21 cellular contexts compared by ENCODE assay signal in genomic region chr19:38592940-38593339, GRCh38. TPM values are rescaled to one million over a fixed set of nuclear protein-coding genes. Genes with fewer than 3 reads are reported as not detected.
DNase-seq lines count a peak whose midpoint lies in the region; ATAC-seq, FAIRE-seq and TF ChIP-seq lines count a peak whose summit lies in the region.
"Had no signal": no experiment of that assay in that cellular context is flagged by ENCODE, and none has a peak within 500 bp of the region (broad histone marks: within the 10 kb centered on the region; RNA-seq: fewer than 3 reads in every experiment).

No MANE protein-coding gene starts in this region.

- H2BK20ac ChIP-seq in H1 (ENCODE audit: low read length): no peak overlapping the region

- no peak overlapping the region for H3K27ac ChIP-seq in H1 (ENCODE audit: low read depth, low read length)
- H3K27ac ChIP-seq in neuronal stem cell (replicated peaks; ENCODE audit: low read length): no peak overlapping the region

- no peak overlapping the region for H3K56ac ChIP-seq in H1 (replicated peaks; ENCODE audit: insufficient read length, low read depth, low read length)

- peaks cover 6% of the 10 kb centered on the region; the same call in 1 of the 2 replicates for H3K23me2 ChIP-seq in H1 (ENCODE audit: low read depth, low read length)

- H3K9me3 ChIP-seq in H1 (ENCODE audit: insufficient read depth in 2 of 2, low read depth in 1 of 2, low read length in 1 of 2): no peaks in the 10 kb centered on the region
- no peaks in the 10 kb centered on the region for H3K9me3 ChIP-seq in neuronal stem cell (replicated peaks in 1 of 2; ENCODE audit: control insufficient read depth in 2 of 2, insufficient read depth in 1 of 2, low read depth in 1 of 2, low read length in 2 of 2)

- H3K14ac ChIP-seq in H1 (ENCODE audit: insufficient read length): no peak overlapping the region
- no peak overlapping the region for H3K14ac ChIP-seq in neuronal stem cell (ENCODE audit: low read length)

- ATAC-seq in GM21390 (IDR thresholded peaks at IDR 0.05; ENCODE audit: unreplicated experiment) (no peak), left lobe of liver (no peak)
- ATAC-seq: K562 had no signal

- TF ChIP-seq CTCF in GM12872 (IDR thresholded peaks at IDR 0.05; ENCODE audit: insufficient read depth, low read depth, low read length) (peak; percentile 7; the same call in 1 of the 3 replicates), HFFc6 (IDR thresholded peaks at IDR 0.05) (peak; percentile 25; the same call in 1 of the 2 replicates), H1 (IDR thresholded peaks at IDR 0.05; ENCODE audit: control extremely low read depth in 1 of 3, insufficient read depth in 1 of 3, low read depth in 1 of 3, low read length in 3 of 3) (peak; percentile 18 to 40 (median 33); a peak in 2 of 4 replicates)

- H3K4me2 ChIP-seq in H1 (ENCODE audit: insufficient read depth in 1 of 2, low read depth in 2 of 2, low read length in 2 of 2) (no peak overlapping the region), neuronal stem cell (ENCODE audit: insufficient read depth, low read length, poor library complexity, severe bottlenecking) (no peak overlapping the region)

- H4K91ac ChIP-seq in H1 (replicated peaks; ENCODE audit: insufficient read length, low read length) (no peak overlapping the region), neuronal stem cell (ENCODE audit: low read depth, low read length, poor library complexity) (no peak overlapping the region)

- peaks cover 0 to 6% (median 4%) of the 10 kb centered on the region in 4 experiments; a peak in 4 of 7 replicates for H3K4me1 ChIP-seq in H1 (replicated peaks in 1 of 4; ENCODE audit: control insufficient read depth in 3 of 4, insufficient read depth in 4 of 4, low read length in 3 of 4)
- H3K4me1 ChIP-seq in neuronal stem cell (ENCODE audit: control insufficient read depth in 2 of 2, insufficient read depth in 1 of 2, low read depth in 1 of 2, low read length in 2 of 2): peaks cover 0 to 5% of the 10 kb centered on the region in 2 donors

- H2BK15ac ChIP-seq in H1 (ENCODE audit: low read length) (no peak overlapping the region), neuronal stem cell (ENCODE audit: low read length) (no peak overlapping the region)

- no peak overlapping the region for H2BK120ac ChIP-seq in H1 (replicated peaks; ENCODE audit: low read depth, low read length)
- no peak overlapping the region for H2BK120ac ChIP-seq in neuronal stem cell (ENCODE audit: low read depth, low read length)

- H3K4me3 ChIP-seq in H1 (ENCODE audit: extremely low read depth in 1 of 4, insufficient read depth in 2 of 4, low read depth in 3 of 4, low read length in 4 of 4) (no peak overlapping the region), neuronal stem cell (ENCODE audit: low read length in 2 of 2) (no peak overlapping the region)
- H3K4me3 ChIP-seq: K562 had no signal

- no peak overlapping the region for H3K23ac ChIP-seq in H1 (ENCODE audit: insufficient read length)
- H3K23ac ChIP-seq in neuronal stem cell (ENCODE audit: low read depth, low read length, poor library complexity): no peak overlapping the region

- peak in 1 of 2 experiments; percentile 25; a peak in 1 of 4 replicates for TF ChIP-seq RAD21 in H1 (IDR thresholded peaks at IDR 0.05 in 1 of 2, conservative IDR thresholded peaks at IDR 0.05 in 1 of 2; ENCODE audit: low read depth in 2 of 2, low read length in 2 of 2)

- H2BK5ac ChIP-seq in H1 (ENCODE audit: low read depth, low read length) (no peak overlapping the region), neuronal stem cell (ENCODE audit: low read length) (no peak overlapping the region)

- 81% methylated on average over 6 of the region's 6 CpGs; no CpG with 5 or more reads in 1 of the 2 experiments for WGBS in H1 (ENCODE audit: extremely low coverage in 1 of 2, insufficient coverage in 1 of 2, insufficient read length in 1 of 2, insufficient replicate concordance in 2 of 2, low coverage in 1 of 2, low lambda C conversion rate in 2 of 2, missing lambda C conversion rate in 1 of 2), 2 experiments
- WGBS in neuronal stem cell (ENCODE audit: extremely low coverage in 2 of 2, insufficient read length in 2 of 2, insufficient replicate concordance in 1 of 2), 2 donors: no CpG with 5 or more reads among the region's 6 CpGs

- H3K79me2 ChIP-seq in H1 (ENCODE audit: control insufficient read depth in 1 of 2, insufficient read depth in 2 of 2, low read length in 2 of 2): no peaks in the 10 kb centered on the region

- no peak overlapping the region for H4K8ac ChIP-seq in H1 (ENCODE audit: extremely low read depth, insufficient read depth, low read length)
- H4K8ac ChIP-seq in neuronal stem cell (ENCODE audit: low read depth, low read length): no peak overlapping the region

- H4K5ac ChIP-seq in H1 (ENCODE audit: insufficient read length, low read depth, low read length): no peak overlapping the region

- no peak overlapping the region for H3K4me3 Mint-ChIP-seq in HFFc6

- H3K27me3 Mint-ChIP-seq in HFFc6 (ENCODE audit: insufficient read depth): peaks cover 10% of the 10 kb centered on the region

- H3K27me3 ChIP-seq in H1 (replicated peaks in 1 of 4; ENCODE audit: control insufficient read depth in 3 of 4, extremely low read depth in 1 of 4, insufficient read depth in 3 of 4, low read length in 3 of 4): no peaks in the 10 kb centered on the region
- peaks cover 0 to 6% (median 2%) of the 10 kb centered on the region in 3 experiments for H3K27me3 ChIP-seq in neuronal stem cell (ENCODE audit: control insufficient read depth in 3 of 3, insufficient read depth in 3 of 3, low read depth in 1 of 3, low read length in 3 of 3)

- CTCF ChIA-PET in H1 (lab: Charles Lee; ENCODE audit: partially characterized antibody): interaction anchor here (0.6 to 5.0 kb wide), 10 partner anchors 12 to 532 kb away, joined by 3 to 21 read pairs (median 4); no protein-coding TSS in a partner anchor

- DNase-seq in HFFc6 (no peak), H1 (ENCODE audit: low read depth in 1 of 2, low spot score in 2 of 2) (no peak), neuronal stem cell (ENCODE audit: low spot score) (no peak), NCI-H226 (no peak), left lobe of liver (ENCODE audit: low spot score) (no peak)
- DNase-seq: COR-L47, EL, NCI-H1417, NCI-H2029, NCI-H2171, NCI-H446 treated with DMSO at 0.1 percent for 48 hours, NCI-H748 treated with DMSO at 0.1 percent for 48 hours, OCI-M1, RPMI8226, SIG-M5 had no signal

- H3K18ac ChIP-seq in H1 (ENCODE audit: extremely low read depth, low read length) (no peak overlapping the region), neuronal stem cell (ENCODE audit: low read length) (no peak overlapping the region)

- no peak overlapping the region for H3K9ac ChIP-seq in H1 (replicated peaks in 1 of 4; ENCODE audit: extremely low read depth in 1 of 4, low read depth in 3 of 4, low read length in 3 of 4)
- no peak overlapping the region for H3K9ac ChIP-seq in neuronal stem cell (ENCODE audit: low read depth, low read length, poor library complexity)

- POLR2A ChIA-PET in H1 (lab: Charles Lee; ENCODE audit: partially characterized antibody): interaction anchor here (1.1 to 1.3 kb wide), 2 partner anchors 13 to 21 kb away, joined by 3 to 4 read pairs; no protein-coding TSS in a partner anchor

- H2AFZ ChIP-seq in H1 (ENCODE audit: low read length) (no peak overlapping the region), neuronal stem cell (ENCODE audit: low read length) (no peak overlapping the region)

- H3K36me3 Mint-ChIP-seq in HFFc6 (ENCODE audit: low read depth): no peaks in the 10 kb centered on the region

- H3K4ac ChIP-seq in H1 (replicated peaks; ENCODE audit: insufficient read length, low read depth, low read length) (no peak overlapping the region), neuronal stem cell (ENCODE audit: low read length) (no peak overlapping the region)

- no peaks in the 10 kb centered on the region for H3K4me1 Mint-ChIP-seq in HFFc6 (ENCODE audit: low read depth)

- H3K27ac Mint-ChIP-seq in HFFc6: no peak overlapping the region

- H3K36me3 ChIP-seq in H1 (ENCODE audit: control insufficient read depth in 2 of 4, insufficient read depth in 4 of 4, low read length in 3 of 4) (peaks cover 0 to 3% (median 0%) of the 10 kb centered on the region in 4 experiments; a peak in 3 of 8 replicates), neuronal stem cell (replicated peaks in 1 of 2; ENCODE audit: control insufficient read depth in 2 of 2, insufficient read depth in 2 of 2, low read length in 2 of 2) (no peaks in the 10 kb centered on the region)

- no peaks in the 10 kb centered on the region for H4K20me1 ChIP-seq in H1 (replicated peaks in 1 of 2; ENCODE audit: control insufficient read depth in 1 of 2, insufficient read depth in 2 of 2, low read length in 2 of 2)

- TF ChIP-seq POLR2A in H1 (IDR thresholded peaks at IDR 0.05; ENCODE audit: control extremely low read depth in 1 of 2, low read depth in 2 of 2, low read length in 2 of 2): no peak

- no peak overlapping the region for H2AK5ac ChIP-seq in H1 (ENCODE audit: low read depth, low read length)
- H2AK5ac ChIP-seq in neuronal stem cell (ENCODE audit: low read depth, low read length): peak overlapping the region; percentile 7

- no peak for FAIRE-seq in H1 (lab: Jason Lieb, UNC)
- FAIRE-seq: GM18507, H54, HTR-8/SVneo, K562 had no signal

- H2BK12ac ChIP-seq in H1 (ENCODE audit: low read depth, low read length): no peak overlapping the region
- no peak overlapping the region for H2BK12ac ChIP-seq in neuronal stem cell (ENCODE audit: low read length)

- TF ChIP-seq EP300 in H1 (IDR thresholded peaks at IDR 0.05; ENCODE audit: borderline replicate concordance in 1 of 2, low read depth in 2 of 2, low read length in 2 of 2): no peak

- H3K79me1 ChIP-seq in H1 (ENCODE audit: low read depth, low read length) (no peaks in the 10 kb centered on the region), neuronal stem cell (ENCODE audit: low read depth, low read length) (no peaks in the 10 kb centered on the region)

- H3K9me3 Mint-ChIP-seq in HFFc6: no peaks in the 10 kb centered on the region

RNA-seq across cellular contexts. Expression of gene MAP4K1, which starts 24.8 kb away (rescaled TPM):
- total RNA-seq in HFFc6 (2021; fragmentation: NEBNext Ultra II Directional; extraction: Animal tissue kit (Norgen Biotek cat#: 25700)): under 1 TPM in 3 of 6 experiments, not detected in 3; 0.27 to 0.74 (median 0.28) TPM
- 10.4 and 14.4 TPM in 2 replicates for total RNA-seq in H1 (2021; fragmentation: NEBNext Ultra II Directional; extraction: Animal tissue kit (Norgen Biotek cat#: 25700))
- 9.0 and 22.0 TPM in 2 replicates for polyA plus RNA-seq in H1 (2011; rRNA removed)
- polyA plus RNA-seq in H1 (2011; cell fraction: cytosol; rRNA removed): 8.0 TPM
- polyA plus RNA-seq in H1 (2011; cell fraction: nucleus; rRNA removed): 12.8 TPM
- 9.6 to 16.0 TPM (median 13.8 TPM) in 4 replicates for polyA plus RNA-seq in H1 (2012, experiment 1 of 2)
- 7.3 TPM for polyA plus RNA-seq in H1 (2012, experiment 2 of 2)
- polyA plus RNA-seq in H1 (2013, experiment 1 of 2): 14.6 TPM
- polyA plus RNA-seq in H1 (2013, experiment 2 of 2): 11.8 TPM
- 1.1 and 1.6 TPM in 2 replicates for polyA minus RNA-seq in H1 (2011; rRNA and poly(A)+ RNA removed)
- polyA minus RNA-seq in H1 (2011; cell fraction: cytosol; rRNA and poly(A)+ RNA removed): 3.7 TPM
- 2.0 TPM for polyA minus RNA-seq in H1 (2011; cell fraction: nucleus; rRNA and poly(A)+ RNA removed)
- polyA plus RNA-seq in neuronal stem cell (2013, experiment 1 of 2): 3.0 TPM
- polyA plus RNA-seq in neuronal stem cell (2013, experiment 2 of 2): 3.5 TPM
- total RNA-seq in left lobe of liver: 3.5 TPM

RNA-seq across cellular contexts. Expression of gene EIF3K, which starts 26.0 kb away (rescaled TPM):
- total RNA-seq in HFFc6 (2021; fragmentation: NEBNext Ultra II Directional; extraction: Animal tissue kit (Norgen Biotek cat#: 25700)): 100 to 1,000 TPM; 227 to 241 (median 238) TPM
- 329 and 344 TPM in 2 replicates for total RNA-seq in H1 (2021; fragmentation: NEBNext Ultra II Directional; extraction: Animal tissue kit (Norgen Biotek cat#: 25700))
- polyA plus RNA-seq in H1 (2011; rRNA removed): 937 and 977 TPM in 2 replicates
- 945 TPM for polyA plus RNA-seq in H1 (2011; cell fraction: cytosol; rRNA removed)
- 915 TPM for polyA plus RNA-seq in H1 (2011; cell fraction: nucleus; rRNA removed)
- polyA plus RNA-seq in H1 (2012, experiment 1 of 2): 382 to 549 TPM (median 528 TPM) in 4 replicates
- polyA plus RNA-seq in H1 (2012, experiment 2 of 2): 458 TPM
- 236 TPM for polyA plus RNA-seq in H1 (2013, experiment 1 of 2)
- polyA plus RNA-seq in H1 (2013, experiment 2 of 2): 236 TPM
- 386 and 450 TPM in 2 replicates for polyA minus RNA-seq in H1 (2011; rRNA and poly(A)+ RNA removed)
- 188 TPM for polyA minus RNA-seq in H1 (2011; cell fraction: cytosol; rRNA and poly(A)+ RNA removed)
- polyA minus RNA-seq in H1 (2011; cell fraction: nucleus; rRNA and poly(A)+ RNA removed): 180 TPM
- 218 TPM for polyA plus RNA-seq in neuronal stem cell (2013, experiment 1 of 2)
- 210 TPM for polyA plus RNA-seq in neuronal stem cell (2013, experiment 2 of 2)
- total RNA-seq in left lobe of liver: 106 TPM

RNA-seq across cellular contexts. Expression of gene ACTN4, which starts 54.5 kb away (rescaled TPM):
- 1,000 to 10,000 TPM in 5 of 6 experiments, 100 to 1,000 TPM in 1; 972 to 1,299 (median 1,250) TPM for total RNA-seq in HFFc6 (2021; fragmentation: NEBNext Ultra II Directional; extraction: Animal tissue kit (Norgen Biotek cat#: 25700))
- 520 and 530 TPM in 2 replicates for total RNA-seq in H1 (2021; fragmentation: NEBNext Ultra II Directional; extraction: Animal tissue kit (Norgen Biotek cat#: 25700))
- polyA plus RNA-seq in H1 (2011; rRNA removed): 211 and 281 TPM in 2 replicates
- polyA plus RNA-seq in H1 (2011; cell fraction: cytosol; rRNA removed): 223 TPM
- polyA plus RNA-seq in H1 (2011; cell fraction: nucleus; rRNA removed): 1,059 TPM
- polyA plus RNA-seq in H1 (2012, experiment 1 of 2): 374 to 504 TPM (median 451 TPM) in 4 replicates
- 171 TPM for polyA plus RNA-seq in H1 (2012, experiment 2 of 2)
- polyA plus RNA-seq in H1 (2013, experiment 1 of 2): 279 TPM
- polyA plus RNA-seq in H1 (2013, experiment 2 of 2): 254 TPM
- 190 and 202 TPM in 2 replicates for polyA minus RNA-seq in H1 (2011; rRNA and poly(A)+ RNA removed)
- polyA minus RNA-seq in H1 (2011; cell fraction: cytosol; rRNA and poly(A)+ RNA removed): 103 TPM
- polyA minus RNA-seq in H1 (2011; cell fraction: nucleus; rRNA and poly(A)+ RNA removed): 171 TPM
- polyA plus RNA-seq in neuronal stem cell (2013, experiment 1 of 2): 205 TPM
- polyA plus RNA-seq in neuronal stem cell (2013, experiment 2 of 2): 200 TPM
- total RNA-seq in left lobe of liver: 156 TPM
